Comparison of ENCODE assay signal across 8 cellular contexts in the genomic region with DNA sequence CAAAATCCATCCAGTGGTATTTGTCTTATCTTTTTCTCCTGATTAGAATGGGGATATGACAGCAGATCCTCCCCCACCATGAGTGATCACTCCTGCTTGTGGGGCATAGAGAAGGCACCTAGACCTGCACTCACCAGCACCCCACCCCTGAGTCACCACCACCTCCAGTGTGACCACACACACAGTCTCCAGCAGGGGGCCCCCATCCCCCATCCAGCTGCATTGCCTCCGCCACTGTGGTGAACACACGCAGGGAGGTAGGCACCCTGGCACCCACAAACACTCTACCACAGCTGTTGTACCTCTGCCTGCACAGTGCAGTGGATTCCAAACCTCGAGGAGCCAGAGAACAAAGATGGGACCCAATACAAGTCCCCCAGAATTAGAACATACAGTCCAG. TPM values are rescaled to one million over a fixed set of nuclear protein-coding genes. Genes with fewer than 3 reads are reported as not detected.
A peak's percentile ranks its signal among the peaks of the same experiment; 100 is the strongest.
DNase-seq lines count a peak whose midpoint lies in the region; ATAC-seq and TF ChIP-seq lines count a peak whose summit lies in the region.

No MANE protein-coding gene starts in this region.

- no peaks in the 10 kb centered on the region for H3K9me3 ChIP-seq in AG04450 (ENCODE audit: control insufficient read depth, insufficient read depth, low read length)

- POLR2A ChIA-PET in AG04450 (lab: Yijun Ruan, JAX) = no interaction called here

- no peak overlapping the region for H3K27ac ChIP-seq in AG04450 (ENCODE audit: low read depth, low read length)

- no peak overlapping the region for H3K4me3 ChIP-seq in AG04450 (ENCODE audit: low read depth, low read length)

- ATAC-seq in GM19043 (IDR thresholded peaks at IDR 0.05; ENCODE audit: low read depth, unreplicated experiment) = peak; percentile 81
- peak; percentile 99 for ATAC-seq in HG03442 (IDR thresholded peaks at IDR 0.05; ENCODE audit: unreplicated experiment)
- ATAC-seq in GM21737 (IDR thresholded peaks at IDR 0.05; ENCODE audit: unreplicated experiment) = no peak

- CTCF ChIA-PET in AG04450 (lab: Charles Lee) = no interaction called here

- H3K27me3 ChIP-seq in AG04450 (ENCODE audit: control insufficient read depth, insufficient read depth, low read length) = no peaks in the 10 kb centered on the region

- no peak for DNase-seq in AG04450 (ENCODE audit: low read depth, low spot score)
- DNase-seq in activated CD4-positive, CD25-positive, alpha-beta regulatory T cell (lab: John Stamatoyannopoulos, UW) = peak in 3 of 4 experiments; percentile 2 to 18 (median 18)
- peak; percentile 41 for DNase-seq in dermis blood vessel endothelial cell
- peak; percentile 45 to 73 for DNase-seq in stimulated activated CD4-positive, alpha-beta T cell treated with anti-CD3 and anti-CD28 coated beads, Interleukin-15, amount 100 ng/mL, for 48 hours (ENCODE audit: low read depth in 2 of 2)
- no peak for DNase-seq in hepatic stellate cell (ENCODE audit: low spot score)

- TF ChIP-seq CTCF in AG04450 (IDR thresholded peaks at IDR 0.05; ENCODE audit: low read depth, low read length) = peak; percentile 15; the same call in 1 of the 2 replicates

RNA-seq across cellular contexts. Expression of a gene that starts 9.0 kb away (rescaled TPM):
- polyA plus RNA-seq in AG04450 (2011; rRNA removed) = not detected in 2 replicates
- polyA minus RNA-seq in AG04450 (2011; rRNA and poly(A)+ RNA removed) = not detected in 2 replicates
- total RNA-seq in dermis blood vessel endothelial cell = not detected in 2 replicates

RNA-seq across cellular contexts. Expression of a gene that starts 57.4 kb away (rescaled TPM):
- polyA plus RNA-seq in AG04450 (2011; rRNA removed) = not detected in 2 replicates
- polyA minus RNA-seq in AG04450 (2011; rRNA and poly(A)+ RNA removed) = not detected in 2 replicates
- not detected in 2 replicates for total RNA-seq in dermis blood vessel endothelial cell

Comparison
In these comparisons a context has a peak if more than half of its experiments do, and no peak if none do; other contexts are left out.
1. DNase-seq: peak in activated CD4-positive, CD25-positive, alpha-beta regulatory T cell (3 of 4), dermis blood vessel endothelial cell (single experiment) and stimulated activated CD4-positive, alpha-beta T cell treated with anti-CD3 and anti-CD28 coated beads, Interleukin-15, amount 100 ng/mL, for 48 hours (2 of 2); none in AG04450 (single experiment) and hepatic stellate cell (single experiment).